26 cellular contexts compared by ENCODE assay signal in genomic region chr1:206554201-206554600, GRCh38. TPM values are rescaled to one million over a fixed set of nuclear protein-coding genes. Genes with fewer than 3 reads are reported as not detected.
DNase-seq lines count a peak whose midpoint lies in the region; ATAC-seq, FAIRE-seq and TF ChIP-seq lines count a peak whose summit lies in the region.
"Had no signal": no experiment of that assay in that cellular context is flagged by ENCODE, and none has a peak within 500 bp of the region (broad histone marks: within the 10 kb centered on the region; RNA-seq: fewer than 3 reads in every experiment).

No MANE protein-coding gene starts in this region.

- FAIRE-seq in kidney (lab: Jason Lieb, UNC), result no peak
- FAIRE-seq: islet of Langerhans had no signal

- TF ChIP-seq POLR2A in spleen (IDR thresholded peaks at IDR 0.05), result no peak

- WGBS in spleen, 5 donors, result 68 to 90% (median 84%) methylated on average over 3 of the region's 3 CpGs

- H3K9me3 Mint-ChIP-seq in T-cell, result no peaks in the 10 kb centered on the region
- H3K9me3 Mint-ChIP-seq: IgD-negative memory B cell had no signal

- H3K36me3 ChIP-seq in left ventricle myocardium inferior (no peaks in the 10 kb centered on the region), spleen (no peaks in the 10 kb centered on the region), kidney (ENCODE audit: control insufficient read depth in 1 of 2, insufficient read depth in 2 of 2, low read length in 2 of 2) (no peaks in the 10 kb centered on the region)
- H3K36me3 ChIP-seq in effector memory CD4-positive, alpha-beta T cell (ENCODE audit: control insufficient read depth, insufficient read depth, low read length), result no peaks in the 10 kb centered on the region
- H3K36me3 ChIP-seq: tibial artery had no signal

- H3K4me3 ChIP-seq in left ventricle myocardium inferior (no peak overlapping the region), spleen (no peak overlapping the region), kidney (ENCODE audit: low read length in 2 of 2) (no peak overlapping the region)
- H3K4me3 ChIP-seq in effector memory CD4-positive, alpha-beta T cell (ENCODE audit: insufficient read depth, low read depth, low read length, poor library complexity, severe bottlenecking), result no peak overlapping the region
- H3K4me3 ChIP-seq: hepatocyte, psoas muscle, tibial artery had no signal

- TF ChIP-seq CTCF in left ventricle myocardium inferior (IDR thresholded peaks at IDR 0.05; ENCODE audit: borderline replicate concordance) (no peak), spleen (IDR thresholded peaks at IDR 0.05 in 8 of 11, conservative IDR thresholded peaks at IDR 0.05 in 3 of 11) (no peak), kidney (IDR thresholded peaks at IDR 0.05; ENCODE audit: borderline replicate concordance, extremely low read depth, insufficient read depth) (no peak)

- H3K27ac Mint-ChIP-seq in T-cell, result peak overlapping the region; percentile 88 to 93

- no peaks in the 10 kb centered on the region for H3K27me3 Mint-ChIP-seq in T-cell
- H3K27me3 Mint-ChIP-seq: IgD-negative memory B cell had no signal

- H3K4me3 Mint-ChIP-seq in T-cell, result no peak overlapping the region

- H3K27me3 ChIP-seq in left ventricle myocardium inferior (ENCODE audit: low read depth) (no peaks in the 10 kb centered on the region), spleen (replicated peaks in 1 of 7) (no peaks in the 10 kb centered on the region)
- no peaks in the 10 kb centered on the region for H3K27me3 ChIP-seq in effector memory CD4-positive, alpha-beta T cell (replicated peaks; ENCODE audit: control insufficient read depth, insufficient read depth, low read length, poor library complexity, severe bottlenecking)
- H3K27me3 ChIP-seq: tibial artery had no signal

- intact Hi-C loops in left ventricle myocardium inferior (cut with micrococcal nuclease), result no loop called here
- intact Hi-C loops in Right ventricle myocardium superior (cut with DNase I), result no loop called here
- intact Hi-C loops in spleen (cut with DNase I; ENCODE audit: low total_unique reads), result no loop called here
- intact Hi-C loops in kidney (cut with DNase I), result no loop called here

- CTCF ChIA-PET in T-cell (lab: Charles Lee), result interaction anchor here (0.5 to 3.8 kb wide), 15 partner anchors 8 to 191 kb away, joined by 3 to 53 read pairs (median 5); partner anchors contain the start of gene EIF2D (in 1 of the 2)

- H3K9me3 ChIP-seq in left ventricle myocardium inferior (replicated peaks) (no peaks in the 10 kb centered on the region), spleen (no peaks in the 10 kb centered on the region), kidney (ENCODE audit: control insufficient read depth in 1 of 2, low read length in 2 of 2) (no peaks in the 10 kb centered on the region)
- no peaks in the 10 kb centered on the region for H3K9me3 ChIP-seq in effector memory CD4-positive, alpha-beta T cell (ENCODE audit: control insufficient read depth, low read length)
- H3K9me3 ChIP-seq: psoas muscle, SK-N-SH, tibial artery had no signal

- DNase-seq in left ventricle myocardium inferior (no peak), Right ventricle myocardium superior (no peak), T-cell (no peak), spleen (no peak), kidney (no peak), NCI-H1694 (lab: John Stamatoyannopoulos, UW) (no peak), dermis blood vessel endothelial cell (no peak)
- DNase-seq in effector memory CD4-positive, alpha-beta T cell, result no peak
- DNase-seq: activated effector memory CD4-positive, alpha-beta T cell treated with anti-CD3 and anti-CD28 coated beads, Interleukin-2, amount 50 U/mL, for 16 hours; DMS79 treated with DMSO at 0.1 percent for 48 hours; foreskin fibroblast; MM.1S; NCI-H1436 treated with DMSO at 0.1 percent for 48 hours; NCI-H2171; NCI-H524; psoas muscle; RPMI8226; SK-N-SH; stimulated activated CD4-positive, alpha-beta T cell treated with anti-CD3 and anti-CD28 coated beads, Interleukin-1b, Interleukin-23, amount 100 ng/mL, for 48 hours; stimulated activated naive CD4-positive, alpha-beta T cell; tibial artery had no signal

- no peak for ATAC-seq in Right ventricle myocardium superior (ENCODE audit: poor library complexity)
- ATAC-seq in T-cell (replicated peaks in 1 of 4), result no peak
- ATAC-seq: activated CD4-positive, CD25-positive, alpha-beta regulatory T cell treated with anti-CD3 and anti-CD28 coated beads, Interleukin-2, amount 50 U/mL, for 24 hours; HCT116; psoas muscle had no signal

- H3K4me1 ChIP-seq in left ventricle myocardium inferior, result peaks cover 64% of the 10 kb centered on the region
- H3K4me1 ChIP-seq in effector memory CD4-positive, alpha-beta T cell (ENCODE audit: control insufficient read depth, insufficient read depth, low read length, poor library complexity, severe bottlenecking), result peaks cover 49% of the 10 kb centered on the region
- H3K4me1 ChIP-seq in spleen, result peaks cover 21 to 94% (median 58%) of the 10 kb centered on the region in 6 donors
- H3K4me1 ChIP-seq in kidney (ENCODE audit: control insufficient read depth in 1 of 2, insufficient read depth in 1 of 2, low read depth in 1 of 2, low read length in 2 of 2), result peaks cover 3 to 12% of the 10 kb centered on the region in 2 donors

- peaks cover 9% of the 10 kb centered on the region for H3K36me3 Mint-ChIP-seq in T-cell
- H3K36me3 Mint-ChIP-seq: IgD-negative memory B cell had no signal

- H3K4me1 Mint-ChIP-seq in T-cell, result peaks cover 60 to 73% (median 70%) of the 10 kb centered on the region in 3 donors

- POLR2A ChIA-PET in T-cell (lab: Charles Lee), result interaction anchor here (0.6 to 2.0 kb wide), 3 partner anchors 24 to 118 kb away, joined by 3 to 9 read pairs (median 7); no protein-coding TSS in a partner anchor

- no peak overlapping the region for H3K9ac ChIP-seq in kidney (ENCODE audit: low read length in 2 of 2)
- H3K9ac ChIP-seq: SK-N-SH had no signal

- H3K27ac ChIP-seq in left ventricle myocardium inferior (replicated peaks), result peak overlapping the region; percentile 81
- H3K27ac ChIP-seq in effector memory CD4-positive, alpha-beta T cell (ENCODE audit: insufficient read depth, low read length, poor library complexity, severe bottlenecking), result peak overlapping the region; percentile 94
- peak overlapping the region in 6 of 8 donors; percentile 93 to 100 (median 96) for H3K27ac ChIP-seq in spleen
- H3K27ac ChIP-seq in kidney (ENCODE audit: low read depth in 2 of 2, low read length in 2 of 2), result no peak overlapping the region
- H3K27ac ChIP-seq: hepatocyte, psoas muscle, tibial artery had no signal

RNA-seq across cellular contexts. Expression of gene RASSF5, which starts 46.9 kb away (rescaled TPM):
- total RNA-seq in left ventricle myocardium inferior (7.8 TPM), Right ventricle myocardium superior (3.9 TPM), T-cell (100 to 1,000 TPM; 174 to 224 (median 204) TPM), spleen (100 to 1,000 TPM; 121 to 168 (median 131) TPM), kidney (18.8 TPM), dermis blood vessel endothelial cell (0.33 and 0.51 TPM in 2 replicates)
- polyA plus RNA-seq in spleen (10 to 100 TPM; 32.2 to 39.5 (median 35.8) TPM), kidney (ENCODE audit: insufficient read depth, low read depth, low replicate concordance) (2.4 TPM)

RNA-seq across cellular contexts. Expression of gene EIF2D, which starts 58.1 kb away (rescaled TPM):
- 29.2 TPM for total RNA-seq in left ventricle myocardium inferior
- total RNA-seq in Right ventricle myocardium superior, result 24.9 TPM
- total RNA-seq in T-cell, result 10 to 100 TPM; 48.0 to 56.7 (median 49.3) TPM
- total RNA-seq in spleen, result 10 to 100 TPM; 38.7 to 48.6 (median 43.0) TPM
- 10 to 100 TPM; 41.8 to 51.6 (median 50.0) TPM for polyA plus RNA-seq in spleen
- 45.1 TPM for total RNA-seq in kidney
- polyA plus RNA-seq in kidney (ENCODE audit: insufficient read depth, low read depth, low replicate concordance), result 44.5 TPM
- 66.1 and 69.9 TPM in 2 replicates for total RNA-seq in dermis blood vessel endothelial cell

Comparison
In these comparisons a context has a peak if more than half of its experiments do, and no peak if none do; other contexts are left out.
1. H3K27ac ChIP-seq: peak in left ventricle myocardium inferior (single experiment), effector memory CD4-positive, alpha-beta T cell (single experiment) and spleen (6 of 8); none in kidney (0 of 2).